In the genomic region with DNA sequence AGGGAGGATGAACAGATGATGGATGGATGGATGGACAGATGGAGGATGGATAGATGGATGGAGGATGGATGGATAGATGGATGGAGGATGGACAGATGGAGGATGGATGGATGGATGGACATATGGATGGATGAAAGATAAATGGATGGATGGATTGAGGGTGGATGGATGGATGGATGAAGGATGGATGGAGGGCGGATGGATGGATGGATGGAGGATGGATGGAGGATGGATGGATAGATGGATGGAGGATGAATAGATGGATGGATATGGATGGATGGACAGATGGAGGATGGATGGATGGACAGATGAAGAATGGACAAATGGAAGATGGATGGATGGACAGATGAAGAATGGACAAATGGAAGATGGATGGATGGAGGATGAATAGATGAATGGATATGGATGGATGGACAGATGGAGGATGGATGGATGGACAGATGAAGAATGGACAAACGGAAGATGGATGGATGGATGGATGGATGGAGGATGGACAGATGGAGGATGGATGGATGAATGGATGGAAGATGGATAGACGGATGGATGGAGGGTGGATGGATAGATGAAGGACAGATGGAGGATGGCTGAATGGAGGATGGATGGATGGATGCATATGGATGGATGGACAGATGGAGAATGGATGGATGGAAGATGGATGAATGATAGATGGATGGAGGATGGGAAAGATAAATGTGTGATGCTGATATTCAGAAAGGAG, we compare ENCODE assay signal across 1 cellular context.
TF ChIP-seq lines count a peak whose summit lies in the region.

No MANE protein-coding gene starts in this region.

TF ChIP-seq in H1, 55 proteins besides CTCF, POLR2A, EP300 and RAD21:
- TF ChIP-seq, protein P1, sequence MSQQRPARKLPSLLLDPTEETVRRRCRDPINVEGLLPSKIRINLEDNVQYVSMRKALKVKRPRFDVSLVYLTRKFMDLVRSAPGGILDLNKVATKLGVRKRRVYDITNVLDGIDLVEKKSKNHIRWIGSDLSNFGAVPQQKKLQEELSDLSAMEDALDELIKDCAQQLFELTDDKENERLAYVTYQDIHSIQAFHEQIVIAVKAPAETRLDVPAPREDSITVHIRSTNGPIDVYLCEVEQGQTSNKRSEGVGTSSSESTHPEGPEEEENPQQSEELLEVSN (IDR thresholded peaks at IDR 0.05) = no peak
- TF ChIP-seq SP4 (IDR thresholded peaks at IDR 0.05; ENCODE audit: low read length) = no peak
- TF ChIP-seq RXRA (IDR thresholded peaks at IDR 0.05; ENCODE audit: insufficient read depth, low read depth, low read length) = no peak
- TF ChIP-seq CEBPB (IDR thresholded peaks at IDR 0.05; ENCODE audit: low read depth, low read length) = no peak
- TF ChIP-seq KDM1A (IDR thresholded peaks at IDR 0.05; ENCODE audit: borderline replicate concordance, low read length) = no peak
- no peak for TF ChIP-seq YY1 (IDR thresholded peaks at IDR 0.05; ENCODE audit: low read depth, low read length)
- no peak for TF ChIP-seq CHD2 (IDR thresholded peaks at IDR 0.05; ENCODE audit: low read length)
- no peak for TF ChIP-seq TEAD4 (IDR thresholded peaks at IDR 0.05; ENCODE audit: low read depth, low read length)
- no peak for TF ChIP-seq SIX5 (IDR thresholded peaks at IDR 0.05; ENCODE audit: low read depth, low read length)
- TF ChIP-seq, protein P2, sequence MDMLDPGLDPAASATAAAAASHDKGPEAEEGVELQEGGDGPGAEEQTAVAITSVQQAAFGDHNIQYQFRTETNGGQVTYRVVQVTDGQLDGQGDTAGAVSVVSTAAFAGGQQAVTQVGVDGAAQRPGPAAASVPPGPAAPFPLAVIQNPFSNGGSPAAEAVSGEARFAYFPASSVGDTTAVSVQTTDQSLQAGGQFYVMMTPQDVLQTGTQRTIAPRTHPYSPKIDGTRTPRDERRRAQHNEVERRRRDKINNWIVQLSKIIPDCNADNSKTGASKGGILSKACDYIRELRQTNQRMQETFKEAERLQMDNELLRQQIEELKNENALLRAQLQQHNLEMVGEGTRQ (IDR thresholded peaks at IDR 0.05; ENCODE audit: low read length) = no peak
- TF ChIP-seq BCL11A (IDR thresholded peaks at IDR 0.05; ENCODE audit: low read depth in 2 of 2, low read length in 2 of 2) = no peak
- TF ChIP-seq BRCA1 (IDR thresholded peaks at IDR 0.05; ENCODE audit: low read depth, low read length) = no peak
- no peak for TF ChIP-seq SP1 (IDR thresholded peaks at IDR 0.05; ENCODE audit: low read depth, low read length)
- TF ChIP-seq SRF (IDR thresholded peaks at IDR 0.05; ENCODE audit: low read depth, low read length) = no peak
